Comparison of ENCODE assay signal across 1 cellular context in genomic region chr10:124921261-124921660, GRCh38.
TF ChIP-seq lines count a peak whose summit lies in the region.

No MANE protein-coding gene starts in this region.

TF ChIP-seq in K562, 482 proteins besides CTCF, POLR2A, EP300 and RAD21:
- TF ChIP-seq CBFA2T2 (conservative IDR thresholded peaks at IDR 0.05) (no peak), POLR3G (IDR thresholded peaks at IDR 0.05; ENCODE audit: extremely low read depth, insufficient read length, insufficient replicate concordance) (no peak), SNAPC5 (CRISPR knock-in tag; IDR thresholded peaks at IDR 0.05) (no peak), HSF4 (CRISPR knock-in tag; IDR thresholded peaks at IDR 0.05; ENCODE audit: borderline replicate concordance) (no peak), PBX2 (CRISPR knock-in tag; IDR thresholded peaks at IDR 0.05; ENCODE audit: low read depth) (no peak), PBX2 (tag; conservative IDR thresholded peaks at IDR 0.05; ENCODE audit: low read depth) (0 out of 2 replicates have a peak, but pooled peaks have one; percentile 10), CBFA2T3 (IDR thresholded peaks at IDR 0.05) (peak; percentile 32; the same call in 1 of the 2 replicates), VEZF1 (CRISPR knock-in tag; IDR thresholded peaks at IDR 0.05) (no peak), GTF2B (IDR thresholded peaks at IDR 0.05; ENCODE audit: extremely low read depth, insufficient read length) (no peak), ESRRB (CRISPR knock-in tag; IDR thresholded peaks at IDR 0.05; ENCODE audit: borderline replicate concordance) (no peak), ZNF639 (CRISPR knock-in tag; conservative IDR thresholded peaks at IDR 0.05 in 1 of 2, IDR thresholded peaks at IDR 0.05 in 1 of 2) (no peak), ZNF75A (CRISPR knock-in tag; IDR thresholded peaks at IDR 0.05) (no peak), CCNT2 (IDR thresholded peaks at IDR 0.05; ENCODE audit: borderline replicate concordance, extremely low read depth, insufficient read length, low read depth, low read length) (no peak), ATF2 (CRISPR knock-in tag; IDR thresholded peaks at IDR 0.05) (no peak), MEIS2 (IDR thresholded peaks at IDR 0.05; ENCODE audit: partially characterized antibody) (peak; percentile 15), ESRRA (IDR thresholded peaks at IDR 0.05; ENCODE audit: borderline replicate concordance, low read depth) (no peak), NFRKB (IDR thresholded peaks at IDR 0.05; ENCODE audit: low read depth) (no peak), RBM34 (IDR thresholded peaks at IDR 0.05; ENCODE audit: borderline replicate concordance, insufficient read depth, low read length) (no peak), KLF6 (CRISPR knock-in tag; IDR thresholded peaks at IDR 0.05; ENCODE audit: borderline replicate concordance) (no peak)
